17 cellular contexts compared by ENCODE assay signal in genomic region chr7:68166525-68166924, GRCh38.
"Had no signal": no experiment of that assay in that cellular context is flagged by ENCODE, and none has a peak within 500 bp of the region (broad histone marks: within the 10 kb centered on the region; RNA-seq: fewer than 3 reads in every experiment).

No MANE protein-coding gene starts in this region.

- H3K4me1 ChIP-seq: esophagus squamous epithelium, gastrocnemius medialis had no signal

- ATAC-seq: activated CD4-positive, alpha-beta T cell treated with anti-CD3 and anti-CD28 coated beads for 36 hours; activated T-cell treated with anti-CD3 and anti-CD28 coated beads, Interleukin-2, amount 50 U/mL, for 4 hours; gastrocnemius medialis; left ventricle myocardium superior; naive thymus-derived CD8-positive, alpha-beta T cell had no signal

- DNase-seq: activated B cell treated with CpG ODN at 0.5 μM for 24 hours; activated CD4-positive, alpha-beta T cell treated with anti-CD3 and anti-CD28 coated beads for 36 hours; activated CD4-positive, alpha-beta T cell treated with anti-CD3 and anti-CD28 coated beads, Interleukin-2, amount 50 U/mL, for 4 hours; activated CD8-positive, alpha-beta memory T cell treated with anti-CD3 and anti-CD28 coated beads for 24 hours; activated CD8-positive, alpha-beta memory T cell treated with anti-CD3 and anti-CD28 coated beads, Interleukin-2, amount 50 U/mL, for 48 hours; activated naive CD4-positive, alpha-beta T cell; activated T-cell treated with anti-CD3 and anti-CD28 coated beads, Interleukin-2, amount 50 U/mL, for 4 hours; esophagus squamous epithelium; gastrocnemius medialis; head of caudate nucleus; hypothalamus; left ventricle myocardium superior; mammary epithelial cell; naive thymus-derived CD8-positive, alpha-beta T cell; stimulated activated CD4-positive, alpha-beta T cell treated with anti-CD3 and anti-CD28 coated beads, Interleukin-4, amount 100 ng/mL, for 24 hours; stimulated activated naive CD4-positive, alpha-beta T cell treated with Interleukin-2 at 50 U/mL for 16 hours had no signal

- H3K27me3 ChIP-seq: gastrocnemius medialis had no signal

- H3K4me3 ChIP-seq: esophagus squamous epithelium, gastrocnemius medialis, thoracic aorta had no signal

- H3K36me3 ChIP-seq: esophagus squamous epithelium, gastrocnemius medialis, thoracic aorta had no signal

- H3K27ac ChIP-seq: esophagus squamous epithelium, gastrocnemius medialis, thoracic aorta had no signal

- H3K9me3 ChIP-seq: esophagus squamous epithelium, gastrocnemius medialis, thoracic aorta had no signal
